8 cellular contexts compared by ENCODE assay signal in the genomic region with DNA sequence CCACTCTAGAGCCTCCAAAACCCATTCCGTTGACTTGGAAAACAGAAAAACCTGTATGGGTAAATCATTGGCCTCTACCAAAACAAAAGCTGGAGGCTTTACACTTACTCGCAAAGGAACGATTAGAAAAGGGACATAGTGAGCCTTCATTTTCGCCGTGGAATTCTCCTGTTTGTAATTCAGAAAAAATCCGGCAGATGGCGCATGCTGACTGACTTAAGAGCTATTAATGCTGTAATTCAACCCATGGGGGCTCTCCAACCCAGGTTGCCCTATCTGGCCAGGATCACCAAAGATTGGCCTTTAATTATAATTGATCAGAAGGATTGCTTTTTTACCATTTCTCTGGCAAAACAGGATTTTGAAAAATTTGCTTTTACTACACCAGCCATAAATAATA.
A peak's percentile ranks its signal among the peaks of the same experiment; 100 is the strongest.
DNase-seq lines count a peak whose midpoint lies in the region; ATAC-seq and TF ChIP-seq lines count a peak whose summit lies in the region.

No MANE protein-coding gene starts in this region.

- TF ChIP-seq CTCF in AG10803 (conservative IDR thresholded peaks at IDR 0.05; ENCODE audit: low read length) (peak; percentile 41), GM13977 (IDR thresholded peaks at IDR 0.05; ENCODE audit: extremely low read depth, insufficient read depth, missing control alignments) (peak; percentile 62), PC-3 (conservative IDR thresholded peaks at IDR 0.05; ENCODE audit: low read depth, low read length) (peak; percentile 56; the same call in 1 of the 2 replicates), hepatocyte (IDR thresholded peaks at IDR 0.05; ENCODE audit: poor library complexity) (peak; percentile 51)

- DNase-seq in AG10803 (ENCODE audit: low read depth) (peak; percentile 6), GM13977 (ENCODE audit: low spot score) (peak; percentile 13), PC-3 (peak; percentile 58), hepatocyte (ENCODE audit: low spot score) (peak; percentile 26), neuronal stem cell (ENCODE audit: low spot score) (no peak)
- peak; percentile 76 for DNase-seq in activated effector memory CD4-positive, alpha-beta T cell treated with anti-CD3 and anti-CD28 coated beads, Interleukin-2, amount 50 U/mL, for 16 hours
- DNase-seq in stimulated activated CD4-positive, alpha-beta T cell treated with anti-CD3 and anti-CD28 coated beads, Interleukin-2, amount 100 ng/mL, for 48 hours: peak; percentile 54 to 65

- H3K27me3 ChIP-seq in PC-3 (ENCODE audit: low read length): no peaks in the 10 kb centered on the region
- H3K27me3 ChIP-seq in hepatocyte: no peaks in the 10 kb centered on the region
- no peaks in the 10 kb centered on the region for H3K27me3 ChIP-seq in neuronal stem cell (ENCODE audit: control insufficient read depth in 3 of 3, insufficient read depth in 3 of 3, low read depth in 1 of 3, low read length in 3 of 3)

- no peaks in the 10 kb centered on the region for H3F3A ChIP-seq in PC-3 (ENCODE audit: low read length, unreplicated experiment)

- H3K4me1 ChIP-seq in PC-3 (ENCODE audit: insufficient read depth, low read length) (no peaks in the 10 kb centered on the region), hepatocyte (ENCODE audit: insufficient read depth) (no peaks in the 10 kb centered on the region), neuronal stem cell (ENCODE audit: control insufficient read depth in 2 of 2, insufficient read depth in 1 of 2, low read depth in 1 of 2, low read length in 2 of 2) (no peaks in the 10 kb centered on the region)

- H3K79me2 ChIP-seq in PC-3 (ENCODE audit: low read length): no peaks in the 10 kb centered on the region
- no peaks in the 10 kb centered on the region for H3K79me2 ChIP-seq in hepatocyte

- BruUV-seq in PC-3 (replicated peaks; lab: Mats Ljungman, UMichigan): no TSS peak

- no peak overlapping the region for H3K4ac ChIP-seq in neuronal stem cell (ENCODE audit: low read length)

- in situ Hi-C loops in GM13977 (cut with MboI; ENCODE audit: low pct_unique_long_range_greater_than_20kb, low sequenced_read_pairs, unreplicated experiment): no loop called here

- POLR2A ChIA-PET in PC-3 (lab: Charles Lee; ENCODE audit: unreplicated experiment): no interaction called here

- CTCF ChIA-PET in PC-3 (lab: Charles Lee): interaction anchor here (0.6 kb wide), 1 partner anchor 1458 kb away, joined by 3 read pairs; no protein-coding TSS in a partner anchor

- H4K20me1 ChIP-seq in PC-3 (ENCODE audit: low read length) (no peaks in the 10 kb centered on the region), hepatocyte (ENCODE audit: insufficient read depth, poor library complexity, severe bottlenecking) (no peaks in the 10 kb centered on the region)

- no peak overlapping the region for H3K14ac ChIP-seq in neuronal stem cell (ENCODE audit: low read length)

- H3K4me3 ChIP-seq in AG10803 (ENCODE audit: low read length) (no peak overlapping the region), PC-3 (ENCODE audit: low read length) (no peak overlapping the region), hepatocyte (no peak overlapping the region), neuronal stem cell (ENCODE audit: low read length in 2 of 2) (no peak overlapping the region)

- H2AK5ac ChIP-seq in neuronal stem cell (ENCODE audit: low read depth, low read length): no peak overlapping the region

- H3K4me2 ChIP-seq in PC-3 (ENCODE audit: low read length) (no peak overlapping the region), hepatocyte (no peak overlapping the region), neuronal stem cell (ENCODE audit: insufficient read depth, low read length, poor library complexity, severe bottlenecking) (no peak overlapping the region)

- H2AFZ ChIP-seq in PC-3 (ENCODE audit: low read length) (no peak overlapping the region), hepatocyte (no peak overlapping the region), neuronal stem cell (ENCODE audit: low read length) (no peak overlapping the region)

- H4K91ac ChIP-seq in neuronal stem cell (ENCODE audit: low read depth, low read length, poor library complexity): no peak overlapping the region

- H3K18ac ChIP-seq in neuronal stem cell (ENCODE audit: low read length): no peak overlapping the region

- no peak overlapping the region for H3K23ac ChIP-seq in neuronal stem cell (ENCODE audit: low read depth, low read length, poor library complexity)

- H3K9ac ChIP-seq in PC-3 (ENCODE audit: low read length): no peak overlapping the region
- no peak overlapping the region for H3K9ac ChIP-seq in neuronal stem cell (ENCODE audit: low read depth, low read length, poor library complexity)

- H3K79me1 ChIP-seq in neuronal stem cell (ENCODE audit: low read depth, low read length): no peaks in the 10 kb centered on the region

- intact Hi-C loops in PC-3 (cut with micrococcal nuclease): no loop called here

- H3K27ac ChIP-seq in PC-3 (ENCODE audit: low read length) (no peak overlapping the region), hepatocyte (no peak overlapping the region), neuronal stem cell (replicated peaks; ENCODE audit: low read length) (no peak overlapping the region)

- H3K36me3 ChIP-seq in PC-3 (ENCODE audit: low read depth, low read length) (no peaks in the 10 kb centered on the region), hepatocyte (replicated peaks; ENCODE audit: insufficient read depth, low read depth) (no peaks in the 10 kb centered on the region), neuronal stem cell (replicated peaks in 1 of 2; ENCODE audit: control insufficient read depth in 2 of 2, insufficient read depth in 2 of 2, low read length in 2 of 2) (peaks cover 0 to 6% of the 10 kb centered on the region in 2 donors)

- H2BK120ac ChIP-seq in neuronal stem cell (ENCODE audit: low read depth, low read length): no peak overlapping the region

- no peak for ATAC-seq in PC-3
- no peak for ATAC-seq in HG03571 (IDR thresholded peaks at IDR 0.05; ENCODE audit: unreplicated experiment)

- H3K9me2 ChIP-seq in PC-3 (replicated peaks; ENCODE audit: low read length) (no peaks in the 10 kb centered on the region), hepatocyte (replicated peaks; ENCODE audit: insufficient read depth) (no peaks in the 10 kb centered on the region)

- H4K8ac ChIP-seq in neuronal stem cell (ENCODE audit: low read depth, low read length): no peak overlapping the region

- H3K9me3 ChIP-seq in PC-3 (ENCODE audit: low read length): peaks cover 13% of the 10 kb centered on the region; the same call in 1 of the 2 replicates
- H3K9me3 ChIP-seq in hepatocyte (ENCODE audit: low read depth): no peaks in the 10 kb centered on the region
- peaks cover 17 to 81% of the 10 kb centered on the region in 2 donors for H3K9me3 ChIP-seq in neuronal stem cell (replicated peaks in 1 of 2; ENCODE audit: control insufficient read depth in 2 of 2, insufficient read depth in 1 of 2, low read depth in 1 of 2, low read length in 2 of 2)

- H2BK12ac ChIP-seq in neuronal stem cell (ENCODE audit: low read length): no peak overlapping the region

- WGBS in hepatocyte (ENCODE audit: low lambda C conversion rate, missing lambda C conversion rate): 52% methylated on average over 7 of the region's 7 CpGs
- no CpG with 5 or more reads among the region's 7 CpGs for WGBS in neuronal stem cell (ENCODE audit: extremely low coverage in 2 of 2, insufficient read length in 2 of 2, insufficient replicate concordance in 1 of 2), 2 donors

- no peak overlapping the region for H2BK5ac ChIP-seq in neuronal stem cell (ENCODE audit: low read length)

- no peak overlapping the region for H2BK15ac ChIP-seq in neuronal stem cell (ENCODE audit: low read length)
